In genomic region chr9:134867917-134868750, GRCh38 we compare ENCODE assay signal across 22 cellular contexts. TPM values are rescaled to one million over a fixed set of nuclear protein-coding genes. Genes with fewer than 3 reads are reported as not detected.
DNase-seq lines count a peak whose midpoint lies in the region; ATAC-seq and TF ChIP-seq lines count a peak whose summit lies in the region.
"Had no signal": no experiment of that assay in that cellular context is flagged by ENCODE, and none has a peak within 500 bp of the region (broad histone marks: within the 10 kb centered on the region; RNA-seq: fewer than 3 reads in every experiment).

No MANE protein-coding gene starts in this region.

- peak; percentile 21 for DNase-seq in activated CD4-positive, CD25-positive, alpha-beta regulatory T cell treated with anti-CD3 and anti-CD28 coated beads, Interleukin-2, amount 50 U/mL, for 72 hours
- DNase-seq in coronary artery (ENCODE audit: low spot score) (peak; percentile 65), lower lobe of right lung (peak; percentile 34), upper lobe of right lung (peak; percentile 53)
- DNase-seq in stimulated activated naive CD4-positive, alpha-beta T cell treated with Interleukin-2 at 50 U/mL for 16 hours (lab: John Stamatoyannopoulos, UW): no peak
- no peak for DNase-seq in activated naive CD4-positive, alpha-beta T cell treated with anti-CD3 and anti-CD28 coated beads for 36 hours
- DNase-seq in activated naive CD8-positive, alpha-beta T cell treated with anti-CD3 and anti-CD28 coated beads, Interleukin-2, amount 50 U/mL, for 24 hours: no peak
- DNase-seq: CD4-positive, CD25-positive, alpha-beta regulatory T cell; COR-L47; DMS 273 treated with DMSO at 0.1 percent for 48 hours; GF-D8; KBM-7; NCI-H1105; NCI-H2081; NCI-H510A treated with DMSO at 0.1 percent for 48 hours; NCI-H774; PC-3; RPMI8226; SIG-M5 had no signal

- ATAC-seq in activated CD4-positive, CD25-positive, alpha-beta regulatory T cell treated with anti-CD3 and anti-CD28 coated beads, Interleukin-2, amount 50 U/mL, for 24 hours: no peak
- no peak for ATAC-seq in lower lobe of right lung
- ATAC-seq in upper lobe of right lung: no peak
- no peak for ATAC-seq in activated naive CD8-positive, alpha-beta T cell treated with anti-CD3 and anti-CD28 coated beads, Interleukin-2, amount 50 U/mL, for 24 hours
- ATAC-seq: GM23338, PC-3 had no signal

- no peaks in the 10 kb centered on the region for H3K9me3 ChIP-seq in lower lobe of right lung
- H3K9me3 ChIP-seq in upper lobe of right lung: no peaks in the 10 kb centered on the region

- no peaks in the 10 kb centered on the region for H3K36me3 Mint-ChIP-seq in activated naive CD4-positive, alpha-beta T cell treated with anti-CD3 and anti-CD28 coated beads for 36 hours (ENCODE audit: low read depth)
- no peaks in the 10 kb centered on the region for H3K36me3 Mint-ChIP-seq in activated naive CD8-positive, alpha-beta T cell treated with anti-CD3 and anti-CD28 coated beads, Interleukin-2, amount 50 U/mL, for 24 hours (ENCODE audit: low read depth)
- H3K36me3 Mint-ChIP-seq: CD4-positive, CD25-positive, alpha-beta regulatory T cell had no signal

- intact Hi-C loops in lower lobe of right lung (cut with DNase I) (no loop called here), upper lobe of right lung (cut with DNase I) (no loop called here)
- intact Hi-C loops in activated naive CD4-positive, alpha-beta T cell treated with anti-CD3 and anti-CD28 coated beads for 36 hours (cut with micrococcal nuclease): no loop called here

- no peaks in the 10 kb centered on the region for H3K4me1 Mint-ChIP-seq in activated naive CD4-positive, alpha-beta T cell treated with anti-CD3 and anti-CD28 coated beads for 36 hours (ENCODE audit: low read depth)
- no peaks in the 10 kb centered on the region for H3K4me1 Mint-ChIP-seq in activated naive CD8-positive, alpha-beta T cell treated with anti-CD3 and anti-CD28 coated beads, Interleukin-2, amount 50 U/mL, for 24 hours
- H3K4me1 Mint-ChIP-seq: CD4-positive, CD25-positive, alpha-beta regulatory T cell; GM23338 had no signal

- no peaks in the 10 kb centered on the region for H3K9me3 Mint-ChIP-seq in activated naive CD4-positive, alpha-beta T cell treated with anti-CD3 and anti-CD28 coated beads for 36 hours
- H3K9me3 Mint-ChIP-seq in activated naive CD8-positive, alpha-beta T cell treated with anti-CD3 and anti-CD28 coated beads, Interleukin-2, amount 50 U/mL, for 24 hours: no peaks in the 10 kb centered on the region
- H3K9me3 Mint-ChIP-seq: GM23338 had no signal

- no peaks in the 10 kb centered on the region for H3K36me3 ChIP-seq in lower lobe of right lung
- no peaks in the 10 kb centered on the region for H3K36me3 ChIP-seq in upper lobe of right lung

- no peak overlapping the region for H3K4me3 Mint-ChIP-seq in activated naive CD4-positive, alpha-beta T cell treated with anti-CD3 and anti-CD28 coated beads for 36 hours
- no peak overlapping the region for H3K4me3 Mint-ChIP-seq in activated naive CD8-positive, alpha-beta T cell treated with anti-CD3 and anti-CD28 coated beads, Interleukin-2, amount 50 U/mL, for 24 hours
- H3K4me3 Mint-ChIP-seq: CD4-positive, CD25-positive, alpha-beta regulatory T cell; GM23338 had no signal

- H3K4me3 ChIP-seq in coronary artery (no peak overlapping the region), lower lobe of right lung (no peak overlapping the region), upper lobe of right lung (no peak overlapping the region)
- H3K4me3 ChIP-seq: GM23338 had no signal

- no peak for TF ChIP-seq CTCF in coronary artery (IDR thresholded peaks at IDR 0.05)
- no peak for TF ChIP-seq CTCF in lower lobe of right lung (IDR thresholded peaks at IDR 0.05)
- no peak for TF ChIP-seq CTCF in upper lobe of right lung (IDR thresholded peaks at IDR 0.05)

- CTCF ChIA-PET in activated naive CD4-positive, alpha-beta T cell treated with anti-CD3 and anti-CD28 coated beads for 36 hours (lab: Charles Lee): no interaction called here

- H3K4me1 ChIP-seq in lower lobe of right lung: no peaks in the 10 kb centered on the region
- peaks cover 6% of the 10 kb centered on the region for H3K4me1 ChIP-seq in upper lobe of right lung

- H3K27me3 Mint-ChIP-seq in activated naive CD4-positive, alpha-beta T cell treated with anti-CD3 and anti-CD28 coated beads for 36 hours (ENCODE audit: low read depth): peaks cover 1% of the 10 kb centered on the region
- peaks cover 2% of the 10 kb centered on the region for H3K27me3 Mint-ChIP-seq in activated naive CD8-positive, alpha-beta T cell treated with anti-CD3 and anti-CD28 coated beads, Interleukin-2, amount 50 U/mL, for 24 hours
- H3K27me3 Mint-ChIP-seq: CD4-positive, CD25-positive, alpha-beta regulatory T cell had no signal

- H3K27ac ChIP-seq in coronary artery: no peak overlapping the region
- H3K27ac ChIP-seq in lower lobe of right lung: no peak overlapping the region
- no peak overlapping the region for H3K27ac ChIP-seq in upper lobe of right lung
- H3K27ac ChIP-seq: 22Rv1 had no signal

- no peak overlapping the region for H3K27ac Mint-ChIP-seq in activated naive CD4-positive, alpha-beta T cell treated with anti-CD3 and anti-CD28 coated beads for 36 hours
- no peak overlapping the region for H3K27ac Mint-ChIP-seq in activated naive CD8-positive, alpha-beta T cell treated with anti-CD3 and anti-CD28 coated beads, Interleukin-2, amount 50 U/mL, for 24 hours
- H3K27ac Mint-ChIP-seq: CD4-positive, CD25-positive, alpha-beta regulatory T cell; GM23338 had no signal

- H3K27me3 ChIP-seq in lower lobe of right lung (ENCODE audit: low read depth) (no peaks in the 10 kb centered on the region), upper lobe of right lung (no peaks in the 10 kb centered on the region)

RNA-seq across cellular contexts. Expression of gene FCN2, which starts 12.5 kb away (rescaled TPM):
- total RNA-seq in lower lobe of right lung (not detected), upper lobe of right lung (not detected)
- total RNA-seq in activated naive CD4-positive, alpha-beta T cell treated with anti-CD3 and anti-CD28 coated beads for 36 hours: not detected
- total RNA-seq: CD4-positive, CD25-positive, alpha-beta regulatory T cell; GM23338; PC-3 had no signal

RNA-seq across cellular contexts. Expression of gene FCN1, which starts 49.6 kb away (rescaled TPM):
- 84.4 TPM for total RNA-seq in lower lobe of right lung
- total RNA-seq in upper lobe of right lung: 63.0 TPM
- not detected for total RNA-seq in activated naive CD4-positive, alpha-beta T cell treated with anti-CD3 and anti-CD28 coated beads for 36 hours
- total RNA-seq: CD4-positive, CD25-positive, alpha-beta regulatory T cell; GM23338; PC-3 had no signal

Comparison
In these comparisons a context has a peak if more than half of its experiments do, and no peak if none do; other contexts are left out.
1. DNase-seq: peak in activated CD4-positive, CD25-positive, alpha-beta regulatory T cell treated with anti-CD3 and anti-CD28 coated beads, Interleukin-2, amount 50 U/mL, for 72 hours (single experiment), coronary artery (single experiment), lower lobe of right lung (single experiment) and upper lobe of right lung (single experiment); none in stimulated activated naive CD4-positive, alpha-beta T cell treated with Interleukin-2 at 50 U/mL for 16 hours (single experiment), activated naive CD4-positive, alpha-beta T cell treated with anti-CD3 and anti-CD28 coated beads for 36 hours (single experiment) and activated naive CD8-positive, alpha-beta T cell treated with anti-CD3 and anti-CD28 coated beads, Interleukin-2, amount 50 U/mL, for 24 hours (single experiment).
2. RNA of gene FCN1, which starts 49.6 kb away (total RNA-seq): 84.4 TPM in lower lobe of right lung (single experiment) and 63.0 TPM in upper lobe of right lung (single experiment); not detected in activated naive CD4-positive, alpha-beta T cell treated with anti-CD3 and anti-CD28 coated beads for 36 hours; every median in the first group is over 10 times any median in the second.